ENCODE assay signal across 1 cellular context in the genomic region with DNA sequence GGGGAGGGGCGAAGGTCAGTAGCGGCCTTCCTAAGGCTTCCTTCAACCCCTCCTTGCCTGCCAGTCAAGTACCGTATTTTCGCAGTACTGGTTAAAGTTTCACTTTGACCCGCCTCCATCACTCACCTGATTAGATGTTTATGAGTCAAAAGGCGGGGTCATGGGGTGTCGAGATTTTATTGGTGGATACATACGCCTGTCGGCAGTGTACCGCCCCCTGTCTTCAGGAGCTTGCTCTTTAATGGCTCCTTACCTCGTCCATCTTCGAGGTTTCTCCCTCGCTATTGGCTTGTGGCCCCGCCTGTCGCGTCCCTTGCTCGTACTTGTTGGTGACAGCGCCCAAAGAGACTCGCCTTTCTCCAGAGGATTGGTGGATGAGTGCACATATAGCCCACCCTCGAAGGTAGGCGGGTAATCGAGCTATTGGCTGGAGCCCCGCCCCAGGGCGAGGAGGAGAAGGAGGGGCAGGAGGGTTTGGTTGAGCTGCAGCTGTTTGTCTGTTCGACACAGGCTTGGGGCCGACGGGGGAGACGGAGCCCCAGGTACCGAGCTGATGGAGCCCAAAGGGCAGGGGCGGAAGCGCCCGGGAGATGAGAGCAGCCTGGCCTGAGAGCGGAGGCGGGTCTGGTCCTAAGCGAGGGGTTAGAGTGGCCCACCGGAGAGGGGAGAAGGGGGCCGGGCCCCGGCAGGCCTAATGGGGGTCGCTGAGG.
TF ChIP-seq lines count a peak whose summit lies in the region.

A gene with protein sequence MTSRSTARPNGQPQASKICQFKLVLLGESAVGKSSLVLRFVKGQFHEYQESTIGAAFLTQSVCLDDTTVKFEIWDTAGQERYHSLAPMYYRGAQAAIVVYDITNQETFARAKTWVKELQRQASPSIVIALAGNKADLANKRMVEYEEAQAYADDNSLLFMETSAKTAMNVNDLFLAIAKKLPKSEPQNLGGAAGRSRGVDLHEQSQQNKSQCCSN (plus strand): TSS at position 481 of the 710 bp plus-strand sequence. CDS start 12,883 bp downstream, outside the sequence.

TF ChIP-seq in HepG2, 621 proteins besides CTCF, POLR2A, EP300 and RAD21 (continued from another document and continues in another):
- TF ChIP-seq, protein P1, sequence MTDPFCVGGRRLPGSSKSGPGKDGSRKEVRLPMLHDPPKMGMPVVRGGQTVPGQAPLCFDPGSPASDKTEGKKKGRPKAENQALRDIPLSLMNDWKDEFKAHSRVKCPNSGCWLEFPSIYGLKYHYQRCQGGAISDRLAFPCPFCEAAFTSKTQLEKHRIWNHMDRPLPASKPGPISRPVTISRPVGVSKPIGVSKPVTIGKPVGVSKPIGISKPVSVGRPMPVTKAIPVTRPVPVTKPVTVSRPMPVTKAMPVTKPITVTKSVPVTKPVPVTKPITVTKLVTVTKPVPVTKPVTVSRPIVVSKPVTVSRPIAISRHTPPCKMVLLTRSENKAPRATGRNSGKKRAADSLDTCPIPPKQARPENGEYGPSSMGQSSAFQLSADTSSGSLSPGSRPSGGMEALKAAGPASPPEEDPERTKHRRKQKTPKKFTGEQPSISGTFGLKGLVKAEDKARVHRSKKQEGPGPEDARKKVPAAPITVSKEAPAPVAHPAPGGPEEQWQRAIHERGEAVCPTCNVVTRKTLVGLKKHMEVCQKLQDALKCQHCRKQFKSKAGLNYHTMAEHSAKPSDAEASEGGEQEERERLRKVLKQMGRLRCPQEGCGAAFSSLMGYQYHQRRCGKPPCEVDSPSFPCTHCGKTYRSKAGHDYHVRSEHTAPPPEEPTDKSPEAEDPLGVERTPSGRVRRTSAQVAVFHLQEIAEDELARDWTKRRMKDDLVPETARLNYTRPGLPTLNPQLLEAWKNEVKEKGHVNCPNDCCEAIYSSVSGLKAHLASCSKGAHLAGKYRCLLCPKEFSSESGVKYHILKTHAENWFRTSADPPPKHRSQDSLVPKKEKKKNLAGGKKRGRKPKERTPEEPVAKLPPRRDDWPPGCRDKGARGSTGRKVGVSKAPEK (CRISPR knock-in tag; IDR thresholded peaks at IDR 0.05; ENCODE audit: borderline replicate concordance) = no peak
- TF ChIP-seq ZNF136 (CRISPR knock-in tag; IDR thresholded peaks at IDR 0.05; ENCODE audit: low read depth) (no peak), HDAC2 (CRISPR knock-in tag; IDR thresholded peaks at IDR 0.05) (peak; percentile 52; the same call in 1 of the 2 replicates), ZNF605 (CRISPR knock-in tag; IDR thresholded peaks at IDR 0.05) (peak; percentile 81; the same call in 1 of the 2 replicates), ZNF468 (CRISPR knock-in tag; IDR thresholded peaks at IDR 0.05) (no peak), MIXL1 (CRISPR knock-in tag; IDR thresholded peaks at IDR 0.05) (peak; percentile 81; the same call in 1 of the 2 replicates), ZNF230 (CRISPR knock-in tag; IDR thresholded peaks at IDR 0.05) (peak; percentile 50; the same call in 1 of the 2 replicates), ZNF564 (CRISPR knock-in tag; IDR thresholded peaks at IDR 0.05) (no peak; the same call in 1 of the 2 replicates), ZNF619 (CRISPR knock-in tag; IDR thresholded peaks at IDR 0.05) (peak; percentile 58; the same call in 1 of the 2 replicates), HMGA1 (CRISPR knock-in tag; conservative IDR thresholded peaks at IDR 0.05) (no peak), ZNF296 (CRISPR knock-in tag; conservative IDR thresholded peaks at IDR 0.05) (no peak), ARHGAP35 (CRISPR knock-in tag; IDR thresholded peaks at IDR 0.05; ENCODE audit: borderline replicate concordance) (peak; percentile 85; the same call in 1 of the 2 replicates), MXD4 (CRISPR knock-in tag; IDR thresholded peaks at IDR 0.05) (no peak), ZBTB20 (CRISPR knock-in tag; IDR thresholded peaks at IDR 0.05; ENCODE audit: borderline replicate concordance, low read depth) (peak; percentile 56; the same call in 1 of the 2 replicates), MXI1 (IDR thresholded peaks at IDR 0.05; ENCODE audit: borderline replicate concordance, low read depth, low read length) (peak; percentile 54; the same call in 1 of the 3 replicates), ZNF253 (CRISPR knock-in tag; IDR thresholded peaks at IDR 0.05; ENCODE audit: borderline replicate concordance) (no peak), ATF1 (CRISPR knock-in tag; IDR thresholded peaks at IDR 0.05) (peak; percentile 97), HMG20A (CRISPR knock-in tag; IDR thresholded peaks at IDR 0.05; ENCODE audit: borderline replicate concordance) (no peak), MBNL3 (CRISPR knock-in tag; conservative IDR thresholded peaks at IDR 0.05) (no peak), ZNF337 (CRISPR knock-in tag; IDR thresholded peaks at IDR 0.05; ENCODE audit: borderline replicate concordance, low read depth) (no peak), SNAI1 (CRISPR knock-in tag; IDR thresholded peaks at IDR 0.05; ENCODE audit: borderline replicate concordance) (peak; percentile 68; the same call in 1 of the 2 replicates)
- TF ChIP-seq, protein P2, sequence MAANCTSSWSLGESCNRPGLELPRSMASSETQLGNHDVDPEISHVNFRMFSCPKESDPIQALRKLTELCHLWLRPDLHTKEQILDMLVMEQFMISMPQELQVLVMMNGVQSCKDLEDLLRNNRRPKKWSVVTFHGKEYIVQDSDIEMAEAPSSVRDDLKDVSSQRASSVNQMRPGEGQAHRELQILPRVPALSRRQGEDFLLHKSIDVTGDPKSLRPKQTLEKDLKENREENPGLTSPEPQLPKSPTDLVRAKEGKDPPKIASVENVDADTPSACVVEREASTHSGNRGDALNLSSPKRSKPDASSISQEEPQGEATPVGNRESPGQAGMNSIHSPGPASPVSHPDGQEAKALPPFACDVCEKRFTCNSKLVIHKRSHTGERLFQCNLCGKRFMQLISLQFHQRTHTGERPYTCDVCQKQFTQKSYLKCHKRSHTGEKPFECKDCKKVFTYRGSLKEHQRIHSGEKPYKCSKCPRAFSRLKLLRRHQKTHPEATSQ (CRISPR knock-in tag; IDR thresholded peaks at IDR 0.05; ENCODE audit: borderline replicate concordance) = no peak
- TF ChIP-seq, protein P3, sequence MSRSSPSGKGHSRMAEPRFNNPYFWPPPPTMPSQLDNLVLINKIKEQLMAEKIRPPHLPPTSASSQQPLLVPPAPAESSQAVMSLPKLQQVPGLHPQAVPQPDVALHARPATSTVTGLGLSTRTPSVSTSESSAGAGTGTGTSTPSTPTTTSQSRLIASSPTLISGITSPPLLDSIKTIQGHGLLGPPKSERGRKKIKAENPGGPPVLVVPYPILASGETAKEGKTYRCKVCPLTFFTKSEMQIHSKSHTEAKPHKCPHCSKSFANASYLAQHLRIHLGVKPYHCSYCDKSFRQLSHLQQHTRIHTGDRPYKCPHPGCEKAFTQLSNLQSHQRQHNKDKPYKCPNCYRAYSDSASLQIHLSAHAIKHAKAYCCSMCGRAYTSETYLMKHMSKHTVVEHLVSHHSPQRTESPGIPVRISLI (CRISPR knock-in tag; IDR thresholded peaks at IDR 0.05; ENCODE audit: borderline replicate concordance) = peak; percentile 41; the same call in 1 of the 2 replicates
- TF ChIP-seq, protein P4, sequence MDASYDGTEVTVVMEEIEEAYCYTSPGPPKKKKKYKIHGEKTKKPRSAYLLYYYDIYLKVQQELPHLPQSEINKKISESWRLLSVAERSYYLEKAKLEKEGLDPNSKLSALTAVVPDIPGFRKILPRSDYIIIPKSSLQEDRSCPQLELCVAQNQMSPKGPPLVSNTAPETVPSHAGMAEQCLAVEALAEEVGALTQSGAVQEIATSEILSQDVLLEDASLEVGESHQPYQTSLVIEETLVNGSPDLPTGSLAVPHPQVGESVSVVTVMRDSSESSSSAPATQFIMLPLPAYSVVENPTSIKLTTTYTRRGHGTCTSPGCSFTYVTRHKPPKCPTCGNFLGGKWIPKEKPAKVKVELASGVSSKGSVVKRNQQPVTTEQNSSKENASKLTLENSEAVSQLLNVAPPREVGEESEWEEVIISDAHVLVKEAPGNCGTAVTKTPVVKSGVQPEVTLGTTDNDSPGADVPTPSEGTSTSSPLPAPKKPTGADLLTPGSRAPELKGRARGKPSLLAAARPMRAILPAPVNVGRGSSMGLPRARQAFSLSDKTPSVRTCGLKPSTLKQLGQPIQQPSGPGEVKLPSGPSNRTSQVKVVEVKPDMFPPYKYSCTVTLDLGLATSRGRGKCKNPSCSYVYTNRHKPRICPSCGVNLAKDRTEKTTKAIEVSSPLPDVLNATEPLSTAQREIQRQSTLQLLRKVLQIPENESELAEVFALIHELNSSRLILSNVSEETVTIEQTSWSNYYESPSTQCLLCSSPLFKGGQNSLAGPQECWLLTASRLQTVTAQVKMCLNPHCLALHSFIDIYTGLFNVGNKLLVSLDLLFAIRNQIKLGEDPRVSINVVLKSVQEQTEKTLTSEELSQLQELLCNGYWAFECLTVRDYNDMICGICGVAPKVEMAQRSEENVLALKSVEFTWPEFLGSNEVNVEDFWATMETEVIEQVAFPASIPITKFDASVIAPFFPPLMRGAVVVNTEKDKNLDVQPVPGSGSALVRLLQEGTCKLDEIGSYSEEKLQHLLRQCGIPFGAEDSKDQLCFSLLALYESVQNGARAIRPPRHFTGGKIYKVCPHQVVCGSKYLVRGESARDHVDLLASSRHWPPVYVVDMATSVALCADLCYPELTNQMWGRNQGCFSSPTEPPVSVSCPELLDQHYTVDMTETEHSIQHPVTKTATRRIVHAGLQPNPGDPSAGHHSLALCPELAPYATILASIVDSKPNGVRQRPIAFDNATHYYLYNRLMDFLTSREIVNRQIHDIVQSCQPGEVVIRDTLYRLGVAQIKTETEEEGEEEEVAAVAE (CRISPR knock-in tag; IDR thresholded peaks at IDR 0.05; ENCODE audit: borderline replicate concordance) = peak; percentile 61
- TF ChIP-seq, protein P5, sequence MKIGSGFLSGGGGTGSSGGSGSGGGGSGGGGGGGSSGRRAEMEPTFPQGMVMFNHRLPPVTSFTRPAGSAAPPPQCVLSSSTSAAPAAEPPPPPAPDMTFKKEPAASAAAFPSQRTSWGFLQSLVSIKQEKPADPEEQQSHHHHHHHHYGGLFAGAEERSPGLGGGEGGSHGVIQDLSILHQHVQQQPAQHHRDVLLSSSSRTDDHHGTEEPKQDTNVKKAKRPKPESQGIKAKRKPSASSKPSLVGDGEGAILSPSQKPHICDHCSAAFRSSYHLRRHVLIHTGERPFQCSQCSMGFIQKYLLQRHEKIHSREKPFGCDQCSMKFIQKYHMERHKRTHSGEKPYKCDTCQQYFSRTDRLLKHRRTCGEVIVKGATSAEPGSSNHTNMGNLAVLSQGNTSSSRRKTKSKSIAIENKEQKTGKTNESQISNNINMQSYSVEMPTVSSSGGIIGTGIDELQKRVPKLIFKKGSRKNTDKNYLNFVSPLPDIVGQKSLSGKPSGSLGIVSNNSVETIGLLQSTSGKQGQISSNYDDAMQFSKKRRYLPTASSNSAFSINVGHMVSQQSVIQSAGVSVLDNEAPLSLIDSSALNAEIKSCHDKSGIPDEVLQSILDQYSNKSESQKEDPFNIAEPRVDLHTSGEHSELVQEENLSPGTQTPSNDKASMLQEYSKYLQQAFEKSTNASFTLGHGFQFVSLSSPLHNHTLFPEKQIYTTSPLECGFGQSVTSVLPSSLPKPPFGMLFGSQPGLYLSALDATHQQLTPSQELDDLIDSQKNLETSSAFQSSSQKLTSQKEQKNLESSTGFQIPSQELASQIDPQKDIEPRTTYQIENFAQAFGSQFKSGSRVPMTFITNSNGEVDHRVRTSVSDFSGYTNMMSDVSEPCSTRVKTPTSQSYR (CRISPR knock-in tag; IDR thresholded peaks at IDR 0.05; ENCODE audit: borderline replicate concordance) = peak; percentile 62; the same call in 1 of the 2 replicates
- TF ChIP-seq, protein P6, sequence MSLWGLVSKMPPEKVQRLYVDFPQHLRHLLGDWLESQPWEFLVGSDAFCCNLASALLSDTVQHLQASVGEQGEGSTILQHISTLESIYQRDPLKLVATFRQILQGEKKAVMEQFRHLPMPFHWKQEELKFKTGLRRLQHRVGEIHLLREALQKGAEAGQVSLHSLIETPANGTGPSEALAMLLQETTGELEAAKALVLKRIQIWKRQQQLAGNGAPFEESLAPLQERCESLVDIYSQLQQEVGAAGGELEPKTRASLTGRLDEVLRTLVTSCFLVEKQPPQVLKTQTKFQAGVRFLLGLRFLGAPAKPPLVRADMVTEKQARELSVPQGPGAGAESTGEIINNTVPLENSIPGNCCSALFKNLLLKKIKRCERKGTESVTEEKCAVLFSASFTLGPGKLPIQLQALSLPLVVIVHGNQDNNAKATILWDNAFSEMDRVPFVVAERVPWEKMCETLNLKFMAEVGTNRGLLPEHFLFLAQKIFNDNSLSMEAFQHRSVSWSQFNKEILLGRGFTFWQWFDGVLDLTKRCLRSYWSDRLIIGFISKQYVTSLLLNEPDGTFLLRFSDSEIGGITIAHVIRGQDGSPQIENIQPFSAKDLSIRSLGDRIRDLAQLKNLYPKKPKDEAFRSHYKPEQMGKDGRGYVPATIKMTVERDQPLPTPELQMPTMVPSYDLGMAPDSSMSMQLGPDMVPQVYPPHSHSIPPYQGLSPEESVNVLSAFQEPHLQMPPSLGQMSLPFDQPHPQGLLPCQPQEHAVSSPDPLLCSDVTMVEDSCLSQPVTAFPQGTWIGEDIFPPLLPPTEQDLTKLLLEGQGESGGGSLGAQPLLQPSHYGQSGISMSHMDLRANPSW (CRISPR knock-in tag; IDR thresholded peaks at IDR 0.05; ENCODE audit: borderline replicate concordance) = no peak
- TF ChIP-seq, protein P7, sequence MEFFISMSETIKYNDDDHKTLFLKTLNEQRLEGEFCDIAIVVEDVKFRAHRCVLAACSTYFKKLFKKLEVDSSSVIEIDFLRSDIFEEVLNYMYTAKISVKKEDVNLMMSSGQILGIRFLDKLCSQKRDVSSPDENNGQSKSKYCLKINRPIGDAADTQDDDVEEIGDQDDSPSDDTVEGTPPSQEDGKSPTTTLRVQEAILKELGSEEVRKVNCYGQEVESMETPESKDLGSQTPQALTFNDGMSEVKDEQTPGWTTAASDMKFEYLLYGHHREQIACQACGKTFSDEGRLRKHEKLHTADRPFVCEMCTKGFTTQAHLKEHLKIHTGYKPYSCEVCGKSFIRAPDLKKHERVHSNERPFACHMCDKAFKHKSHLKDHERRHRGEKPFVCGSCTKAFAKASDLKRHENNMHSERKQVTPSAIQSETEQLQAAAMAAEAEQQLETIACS (CRISPR knock-in tag; IDR thresholded peaks at IDR 0.05) = no peak
- TF ChIP-seq, protein P8, sequence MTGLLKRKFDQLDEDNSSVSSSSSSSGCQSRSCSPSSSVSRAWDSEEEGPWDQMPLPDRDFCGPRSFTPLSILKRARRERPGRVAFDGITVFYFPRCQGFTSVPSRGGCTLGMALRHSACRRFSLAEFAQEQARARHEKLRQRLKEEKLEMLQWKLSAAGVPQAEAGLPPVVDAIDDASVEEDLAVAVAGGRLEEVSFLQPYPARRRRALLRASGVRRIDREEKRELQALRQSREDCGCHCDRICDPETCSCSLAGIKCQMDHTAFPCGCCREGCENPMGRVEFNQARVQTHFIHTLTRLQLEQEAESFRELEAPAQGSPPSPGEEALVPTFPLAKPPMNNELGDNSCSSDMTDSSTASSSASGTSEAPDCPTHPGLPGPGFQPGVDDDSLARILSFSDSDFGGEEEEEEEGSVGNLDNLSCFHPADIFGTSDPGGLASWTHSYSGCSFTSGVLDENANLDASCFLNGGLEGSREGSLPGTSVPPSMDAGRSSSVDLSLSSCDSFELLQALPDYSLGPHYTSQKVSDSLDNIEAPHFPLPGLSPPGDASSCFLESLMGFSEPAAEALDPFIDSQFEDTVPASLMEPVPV (CRISPR knock-in tag; IDR thresholded peaks at IDR 0.05) = peak; percentile 32; the same call in 1 of the 2 replicates
- TF ChIP-seq, protein P9, sequence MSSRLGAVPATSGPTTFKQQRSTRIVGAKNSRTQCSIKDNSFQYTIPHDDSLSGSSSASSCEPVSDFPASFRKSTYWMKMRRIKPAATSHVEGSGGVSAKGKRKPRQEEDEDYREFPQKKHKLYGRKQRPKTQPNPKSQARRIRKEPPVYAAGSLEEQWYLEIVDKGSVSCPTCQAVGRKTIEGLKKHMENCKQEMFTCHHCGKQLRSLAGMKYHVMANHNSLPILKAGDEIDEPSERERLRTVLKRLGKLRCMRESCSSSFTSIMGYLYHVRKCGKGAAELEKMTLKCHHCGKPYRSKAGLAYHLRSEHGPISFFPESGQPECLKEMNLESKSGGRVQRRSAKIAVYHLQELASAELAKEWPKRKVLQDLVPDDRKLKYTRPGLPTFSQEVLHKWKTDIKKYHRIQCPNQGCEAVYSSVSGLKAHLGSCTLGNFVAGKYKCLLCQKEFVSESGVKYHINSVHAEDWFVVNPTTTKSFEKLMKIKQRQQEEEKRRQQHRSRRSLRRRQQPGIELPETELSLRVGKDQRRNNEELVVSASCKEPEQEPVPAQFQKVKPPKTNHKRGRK (CRISPR knock-in tag; IDR thresholded peaks at IDR 0.05) = no peak
